1 cellular context compared by ENCODE assay signal in the genomic region with DNA sequence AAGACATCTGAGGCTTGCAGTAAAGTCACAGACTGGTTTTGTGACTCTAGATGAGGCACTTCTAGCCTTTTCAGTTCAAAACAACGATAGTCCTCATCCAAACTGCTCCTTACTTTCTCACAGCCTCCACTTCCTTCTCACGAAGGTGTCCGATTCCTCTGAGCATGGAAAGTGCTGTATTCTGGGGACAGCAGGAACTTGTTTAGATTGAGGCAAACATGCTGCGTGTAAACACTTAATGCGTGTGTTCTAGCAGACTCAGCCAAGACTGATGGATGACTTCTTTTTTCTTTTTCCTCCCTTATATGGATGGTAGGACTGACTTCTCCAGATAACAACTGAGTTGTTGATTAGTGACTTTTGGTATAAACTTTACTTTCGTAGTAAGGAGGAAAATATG.
TF ChIP-seq lines count a peak whose summit lies in the region.

No MANE protein-coding gene starts in this region.

TF ChIP-seq in SK-N-SH, 30 proteins besides CTCF, POLR2A, EP300 and RAD21 (continued from another document):
- TF ChIP-seq REST (IDR thresholded peaks at IDR 0.05; ENCODE audit: low read depth, low read length) (no peak), RFX5 (IDR thresholded peaks at IDR 0.05; ENCODE audit: low read length) (no peak), NFIC (IDR thresholded peaks at IDR 0.05; ENCODE audit: borderline replicate concordance) (no peak), RCOR1 (IDR thresholded peaks at IDR 0.05; ENCODE audit: low read length) (no peak), POLR2AphosphoS5 (IDR thresholded peaks at IDR 0.05; ENCODE audit: low read depth, low read length) (no peak), NRF1 (IDR thresholded peaks at IDR 0.05; ENCODE audit: low read depth, low read length) (no peak), RXRA (IDR thresholded peaks at IDR 0.05; ENCODE audit: borderline replicate concordance, low read depth) (no peak), FOSL2 (IDR thresholded peaks at IDR 0.05; ENCODE audit: borderline replicate concordance, low read depth) (no peak), MEF2A (IDR thresholded peaks at IDR 0.05; ENCODE audit: borderline replicate concordance, low read depth) (no peak), FOXM1 (IDR thresholded peaks at IDR 0.05; ENCODE audit: low read depth) (no peak)
